In genomic region chr2:161307676-161308075, GRCh38 we compare ENCODE assay signal across 8 cellular contexts. TPM values are rescaled to one million over a fixed set of nuclear protein-coding genes. Genes with fewer than 3 reads are reported as not detected.
DNase-seq lines count a peak whose midpoint lies in the region; ATAC-seq and TF ChIP-seq lines count a peak whose summit lies in the region.

No MANE protein-coding gene starts in this region.

- H3K4me2 ChIP-seq in MM.1S (ENCODE audit: low read depth, low read length): peak overlapping the region; percentile 65
- H3K4me2 ChIP-seq in neural cell (ENCODE audit: low read length): peak overlapping the region; percentile 27

- peaks cover 11% of the 10 kb centered on the region; the same call in 1 of the 2 replicates for H3F3A ChIP-seq in MM.1S (ENCODE audit: insufficient read depth, low read length)
- no peaks in the 10 kb centered on the region for H3F3A ChIP-seq in neural cell (ENCODE audit: insufficient read depth, low read length, poor library complexity, severe bottlenecking)

- H3K9me2 ChIP-seq in MM.1S (replicated peaks; ENCODE audit: insufficient read depth, low read length): no peaks in the 10 kb centered on the region
- H3K9me2 ChIP-seq in neural cell (ENCODE audit: insufficient read depth, low read length): no peaks in the 10 kb centered on the region

- 0 out of 2 replicates have a peak, but pooled peaks cover 6% of the 10 kb centered on the region for H3K4me1 ChIP-seq in MM.1S (ENCODE audit: low read length)

- H4K20me1 ChIP-seq in MM.1S (ENCODE audit: insufficient read depth, low read length) (peaks cover 3% of the 10 kb centered on the region), neural cell (ENCODE audit: insufficient read depth) (no peaks in the 10 kb centered on the region)

- H2AFZ ChIP-seq in MM.1S (ENCODE audit: low read length): peak overlapping the region; percentile 93
- peak overlapping the region; percentile 86 for H2AFZ ChIP-seq in neural cell (ENCODE audit: low read depth, low read length)

- H3K9ac ChIP-seq in MM.1S (ENCODE audit: low read length): peak overlapping the region; percentile 97
- H3K9ac ChIP-seq in neural cell (ENCODE audit: low read length): peak overlapping the region; percentile 85

- H3K36me3 ChIP-seq in MM.1S (replicated peaks; ENCODE audit: insufficient read depth, low read length) (no peaks in the 10 kb centered on the region; the same call in 1 of the 2 replicates), neural cell (ENCODE audit: insufficient read depth, low read length) (no peaks in the 10 kb centered on the region)

- ATAC-seq in HG02623 (IDR thresholded peaks at IDR 0.05; ENCODE audit: unreplicated experiment): no peak
- ATAC-seq in GM18520 (IDR thresholded peaks at IDR 0.05; ENCODE audit: unreplicated experiment): no peak

- H3K27ac ChIP-seq in C4-2B (peak overlapping the region; percentile 90), MM.1S (ENCODE audit: low read length) (peak overlapping the region; percentile 93; the same call in 1 of the 2 replicates), neural cell (ENCODE audit: low read length) (peak overlapping the region; percentile 75)

- H3K79me2 ChIP-seq in MM.1S (ENCODE audit: low read length): peaks cover 54% of the 10 kb centered on the region
- peaks cover 50% of the 10 kb centered on the region for H3K79me2 ChIP-seq in neural cell (replicated peaks; ENCODE audit: insufficient read depth, low read length)

- no peak for DNase-seq in MM.1S
- peak; percentile 10 for DNase-seq in dermis blood vessel endothelial cell
- no peak for DNase-seq in stimulated activated CD4-positive, alpha-beta T cell treated with anti-CD3 and anti-CD28 coated beads, Interleukin-4, amount 100 ng/mL, for 1 hour
- DNase-seq in NCI-H1092 treated with DMSO at 0.1 percent for 48 hours (lab: John Stamatoyannopoulos, UW): no peak

- no peak for TF ChIP-seq EP300 in neural cell (conservative IDR thresholded peaks at IDR 0.05; ENCODE audit: poor library complexity, severe bottlenecking)

- no peaks in the 10 kb centered on the region for H3K9me3 ChIP-seq in MM.1S (replicated peaks; ENCODE audit: insufficient read depth, low read length)
- H3K9me3 ChIP-seq in neural cell (ENCODE audit: low read length): no peaks in the 10 kb centered on the region

- peak overlapping the region; percentile 99 for H3K4me3 ChIP-seq in MM.1S (ENCODE audit: low read length)
- peak overlapping the region; percentile 74 for H3K4me3 ChIP-seq in neural cell (ENCODE audit: low read length)

- TF ChIP-seq RAD21 in neural cell (conservative IDR thresholded peaks at IDR 0.05): no peak

- TF ChIP-seq CTCF in C4-2B (conservative IDR thresholded peaks at IDR 0.05): no peak
- no peak for TF ChIP-seq CTCF in MM.1S (IDR thresholded peaks at IDR 0.05; ENCODE audit: low read length)
- no peak for TF ChIP-seq CTCF in neural cell (IDR thresholded peaks at IDR 0.05; ENCODE audit: poor library complexity, severe bottlenecking)

- H3K27me3 ChIP-seq in MM.1S (replicated peaks; ENCODE audit: insufficient read depth, low read length) (no peaks in the 10 kb centered on the region), neural cell (ENCODE audit: insufficient read depth, low read depth, low read length) (no peaks in the 10 kb centered on the region)

TF ChIP-seq in neural cell, 6 proteins besides CTCF, POLR2A, EP300 and RAD21:
- no peak for TF ChIP-seq MXI1 (conservative IDR thresholded peaks at IDR 0.05; ENCODE audit: poor library complexity, severe bottlenecking)
- no peak for TF ChIP-seq TAF1 (IDR thresholded peaks at IDR 0.05; ENCODE audit: low read depth)
- TF ChIP-seq POLR2AphosphoS5 (IDR thresholded peaks at IDR 0.05): no peak
- TF ChIP-seq REST (IDR thresholded peaks at IDR 0.05; ENCODE audit: borderline replicate concordance): no peak
- no peak for TF ChIP-seq SMC3 (conservative IDR thresholded peaks at IDR 0.05; ENCODE audit: poor library complexity)
- no peak for TF ChIP-seq EZH2 (IDR thresholded peaks at IDR 0.05; ENCODE audit: borderline replicate concordance, insufficient read depth, low read length, poor library complexity, severe bottlenecking)

RNA-seq across cellular contexts. Expression of gene PSMD14, which starts 0.5 kb away (rescaled TPM):
- 82.7 and 113 TPM in 2 replicates for total RNA-seq in dermis blood vessel endothelial cell
- polyA plus RNA-seq in neural cell: 115 and 136 TPM in 2 replicates
- polyA minus RNA-seq in neural cell: 126 and 141 TPM in 2 replicates
